Comparison of ENCODE assay signal across 10 cellular contexts in the genomic region with DNA sequence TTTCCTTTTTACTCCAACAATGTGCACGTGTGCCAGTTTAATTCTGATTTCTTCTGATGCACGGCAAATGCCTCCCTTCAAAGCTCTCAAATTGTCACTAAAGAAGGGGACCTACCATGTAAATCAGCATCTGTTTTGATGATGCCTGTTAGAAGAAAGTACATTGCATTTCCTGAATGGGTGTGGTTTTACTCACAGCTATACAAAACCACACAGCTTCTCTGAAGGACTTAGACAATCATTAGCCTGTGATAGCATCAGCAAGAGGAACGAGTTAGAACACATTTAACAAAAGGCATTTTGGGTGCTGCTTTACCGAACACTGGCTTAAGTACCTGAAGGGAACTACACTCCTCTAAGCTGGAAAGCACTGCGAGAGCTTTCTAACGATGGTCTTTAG.
DNase-seq lines count a peak whose midpoint lies in the region; ATAC-seq and TF ChIP-seq lines count a peak whose summit lies in the region.
"Had no signal": no experiment of that assay in that cellular context is flagged by ENCODE, and none has a peak within 500 bp of the region (broad histone marks: within the 10 kb centered on the region; RNA-seq: fewer than 3 reads in every experiment).

No MANE protein-coding gene starts in this region.

- H3K4me1 ChIP-seq in sigmoid colon: no peaks in the 10 kb centered on the region

- H3K9me3 ChIP-seq in sigmoid colon: no peaks in the 10 kb centered on the region

- WGBS in sigmoid colon, 2 donors: 22 to 49% methylated on average over 6 of the region's 6 CpGs

- no peak for TF ChIP-seq POLR2A in sigmoid colon (IDR thresholded peaks at IDR 0.05)

- H3K36me3 ChIP-seq in sigmoid colon: peaks cover 0 to 32% (median 6%) of the 10 kb centered on the region in 4 donors

- no peak overlapping the region for H3K27ac ChIP-seq in sigmoid colon

- TF ChIP-seq EP300 in sigmoid colon (IDR thresholded peaks at IDR 0.05): no peak

- no peaks in the 10 kb centered on the region for H3K27me3 ChIP-seq in sigmoid colon

- H3K4me3 ChIP-seq in sigmoid colon: no peak overlapping the region

- DNase-seq in NCI-H2171 treated with DMSO at 0.1 percent for 48 hours (lab: John Stamatoyannopoulos, UW): no peak
- no peak for DNase-seq in omental fat pad (ENCODE audit: low spot score)
- no peak for DNase-seq in sigmoid colon
- DNase-seq: NCI-H2171, nucleus accumbens had no signal

- ATAC-seq in GM18499 (IDR thresholded peaks at IDR 0.05; ENCODE audit: insufficient read depth, unreplicated experiment) (peak; percentile 55), GM21423 (IDR thresholded peaks at IDR 0.05; ENCODE audit: unreplicated experiment) (peak; percentile 92), HG03520 (IDR thresholded peaks at IDR 0.05; ENCODE audit: unreplicated experiment) (peak; percentile 82), esophagus mucosa (peak; percentile 94), GM18519 (IDR thresholded peaks at IDR 0.05; ENCODE audit: low FRiP score, unreplicated experiment) (no peak), omental fat pad (ENCODE audit: low FRiP score) (no peak)

- no peak for TF ChIP-seq CTCF in omental fat pad (IDR thresholded peaks at IDR 0.05)
- TF ChIP-seq CTCF in sigmoid colon (IDR thresholded peaks at IDR 0.05): no peak

- intact Hi-C loops in sigmoid colon (cut with DNase I): no loop called here

Comparison
In these comparisons a context has a peak if more than half of its experiments do, and no peak if none do; other contexts are left out.
1. ATAC-seq: peak in GM18499 (single experiment), GM21423 (single experiment), HG03520 (single experiment) and esophagus mucosa (single experiment); none in GM18519 (single experiment) and omental fat pad (single experiment).